Comparison of ENCODE assay signal across 1 cellular context in the genomic region with DNA sequence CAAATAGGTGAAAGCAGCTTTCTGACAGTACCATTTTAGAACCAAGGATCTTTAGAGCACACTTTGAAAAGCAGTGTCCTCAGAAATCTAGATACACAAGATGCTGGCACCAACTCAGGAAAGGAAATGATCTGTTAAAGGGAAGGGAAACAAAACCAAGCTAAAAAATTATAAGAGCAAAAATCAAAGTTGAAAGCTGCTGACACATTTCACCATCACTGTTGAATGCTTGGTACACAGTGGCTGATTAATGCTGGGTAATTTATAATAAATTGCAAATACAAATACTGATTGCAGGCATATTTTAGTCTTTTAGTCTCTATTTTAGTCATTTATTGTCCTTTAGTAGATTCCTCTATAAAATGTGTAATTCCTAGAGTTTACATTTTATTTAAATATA.
TF ChIP-seq lines count a peak whose summit lies in the region.

No MANE protein-coding gene starts in this region.

TF ChIP-seq in endothelial cell of umbilical vein, 7 proteins besides CTCF, POLR2A, EP300 and RAD21 (continued from another document):
- TF ChIP-seq MYC (IDR thresholded peaks at IDR 0.05; ENCODE audit: low read depth, low read length) (no peak), FOS (IDR thresholded peaks at IDR 0.05; ENCODE audit: borderline replicate concordance, insufficient read depth, low read length) (no peak), EZH2 (IDR thresholded peaks at IDR 0.05; ENCODE audit: borderline replicate concordance, low read depth, low read length, severe bottlenecking) (no peak), GATA2 (IDR thresholded peaks at IDR 0.05; ENCODE audit: insufficient read depth, insufficient read length, low read depth, low read length) (no peak)
